ENCODE assay signal across 1 cellular context in the genomic region with DNA sequence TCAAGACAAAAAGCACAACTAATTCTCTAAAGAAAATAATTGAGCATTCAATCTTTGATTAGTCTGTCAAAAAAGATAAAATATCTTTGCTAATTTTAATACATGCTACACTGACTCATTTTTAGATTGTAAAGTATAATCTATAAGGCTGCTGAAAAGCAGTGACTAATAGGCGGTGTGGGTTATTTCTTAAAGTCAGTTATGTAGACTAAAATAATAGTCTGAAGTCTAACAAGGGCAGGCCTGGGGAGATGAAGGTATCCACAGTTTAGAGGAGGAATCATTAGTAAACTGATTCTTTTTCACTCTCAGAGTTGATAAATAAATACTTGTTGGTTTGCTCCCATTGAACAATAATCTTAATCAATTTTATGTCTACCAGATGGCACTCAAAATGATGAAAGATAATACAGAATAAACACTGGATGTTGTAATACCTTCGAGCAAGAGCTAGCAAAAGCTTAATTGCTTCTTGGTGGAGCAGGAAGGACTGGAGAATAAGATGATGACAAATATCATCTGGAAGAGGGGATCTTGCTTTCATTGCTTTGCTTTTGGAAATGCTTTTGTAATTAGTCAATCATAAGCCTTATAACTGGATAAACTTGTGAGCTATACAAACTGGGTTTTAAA.
TF ChIP-seq lines count a peak whose summit lies in the region.

No MANE protein-coding gene starts in this region.

TF ChIP-seq in HEK293, 187 proteins besides CTCF, POLR2A, EP300 and RAD21 (continued from another document and continues in another):
- TF ChIP-seq INSM2 (tag by site-specific recombination; IDR thresholded peaks at IDR 0.05) = peak; percentile 73
- no peak for TF ChIP-seq HOXC10 (CRISPR knock-in tag; IDR thresholded peaks at IDR 0.05)
- no peak for TF ChIP-seq ZFHX2 (tag by site-specific recombination; conservative IDR thresholded peaks at IDR 0.05)
- no peak for TF ChIP-seq HOXA7 (CRISPR knock-in tag; IDR thresholded peaks at IDR 0.05; ENCODE audit: borderline replicate concordance)
- no peak for TF ChIP-seq KLF1 (tag by site-specific recombination; IDR thresholded peaks at IDR 0.05)
- peak; percentile 55; the same call in 1 of the 2 replicates for TF ChIP-seq WT1 (tag by site-specific recombination; IDR thresholded peaks at IDR 0.05)
- TF ChIP-seq ZNF692 (tag by site-specific recombination; IDR thresholded peaks at IDR 0.05) = 0 out of 2 replicates have a peak, but pooled peaks have one; percentile 20
- TF ChIP-seq SALL2 (tag by site-specific recombination; IDR thresholded peaks at IDR 0.05; ENCODE audit: borderline replicate concordance) = no peak
- TF ChIP-seq ZNF184 (tag by site-specific recombination; IDR thresholded peaks at IDR 0.05) = no peak
- no peak for TF ChIP-seq TRIM28 (IDR thresholded peaks at IDR 0.05; ENCODE audit: borderline replicate concordance, low read length)
- no peak for TF ChIP-seq MYNN (tag by site-specific recombination; IDR thresholded peaks at IDR 0.05; ENCODE audit: borderline replicate concordance)
- TF ChIP-seq ZFP69B (tag by site-specific recombination; IDR thresholded peaks at IDR 0.05) = no peak
- TF ChIP-seq ZNF654 (tag by site-specific recombination; IDR thresholded peaks at IDR 0.05; ENCODE audit: low read depth) = no peak
- no peak; the same call in 1 of the 2 replicates for TF ChIP-seq ZNF76 (tag by site-specific recombination; IDR thresholded peaks at IDR 0.05; ENCODE audit: borderline replicate concordance, low read depth)
- TF ChIP-seq, protein P1, sequence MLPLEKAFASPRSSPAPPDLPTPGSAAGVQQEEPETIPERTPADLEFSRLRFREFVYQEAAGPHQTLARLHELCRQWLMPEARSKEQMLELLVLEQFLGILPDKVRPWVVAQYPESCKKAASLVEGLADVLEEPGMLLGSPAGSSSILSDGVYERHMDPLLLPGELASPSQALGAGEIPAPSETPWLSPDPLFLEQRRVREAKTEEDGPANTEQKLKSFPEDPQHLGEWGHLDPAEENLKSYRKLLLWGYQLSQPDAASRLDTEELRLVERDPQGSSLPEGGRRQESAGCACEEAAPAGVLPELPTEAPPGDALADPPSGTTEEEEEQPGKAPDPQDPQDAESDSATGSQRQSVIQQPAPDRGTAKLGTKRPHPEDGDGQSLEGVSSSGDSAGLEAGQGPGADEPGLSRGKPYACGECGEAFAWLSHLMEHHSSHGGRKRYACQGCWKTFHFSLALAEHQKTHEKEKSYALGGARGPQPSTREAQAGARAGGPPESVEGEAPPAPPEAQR (tag by site-specific recombination; IDR thresholded peaks at IDR 0.05) = no peak
- TF ChIP-seq, protein P2, sequence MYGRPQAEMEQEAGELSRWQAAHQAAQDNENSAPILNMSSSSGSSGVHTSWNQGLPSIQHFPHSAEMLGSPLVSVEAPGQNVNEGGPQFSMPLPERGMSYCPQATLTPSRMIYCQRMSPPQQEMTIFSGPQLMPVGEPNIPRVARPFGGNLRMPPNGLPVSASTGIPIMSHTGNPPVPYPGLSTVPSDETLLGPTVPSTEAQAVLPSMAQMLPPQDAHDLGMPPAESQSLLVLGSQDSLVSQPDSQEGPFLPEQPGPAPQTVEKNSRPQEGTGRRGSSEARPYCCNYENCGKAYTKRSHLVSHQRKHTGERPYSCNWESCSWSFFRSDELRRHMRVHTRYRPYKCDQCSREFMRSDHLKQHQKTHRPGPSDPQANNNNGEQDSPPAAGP (tag by site-specific recombination; IDR thresholded peaks at IDR 0.05) = no peak
- TF ChIP-seq ZNF416 (tag by site-specific recombination; IDR thresholded peaks at IDR 0.05) = no peak
- no peak for TF ChIP-seq ZNF791 (tag by site-specific recombination; IDR thresholded peaks at IDR 0.05)
- TF ChIP-seq ZNF585B (tag by site-specific recombination; IDR thresholded peaks at IDR 0.05) = no peak
- no peak for TF ChIP-seq ZNF560 (tag by site-specific recombination; IDR thresholded peaks at IDR 0.05; ENCODE audit: borderline replicate concordance)
- TF ChIP-seq ZNF426 (tag by site-specific recombination; IDR thresholded peaks at IDR 0.05) = no peak
- TF ChIP-seq ZNF132 (tag by site-specific recombination; IDR thresholded peaks at IDR 0.05; ENCODE audit: borderline replicate concordance) = no peak
- TF ChIP-seq MEIS1 (CRISPR knock-in tag; IDR thresholded peaks at IDR 0.05; ENCODE audit: borderline replicate concordance) = no peak
- no peak for TF ChIP-seq TCF7L2 (IDR thresholded peaks at IDR 0.05; ENCODE audit: borderline replicate concordance, low read depth, low read length)
- TF ChIP-seq ZSCAN16 (tag by site-specific recombination; IDR thresholded peaks at IDR 0.05) = no peak
- no peak for TF ChIP-seq ZNF514 (tag by site-specific recombination; IDR thresholded peaks at IDR 0.05)
- TF ChIP-seq ZNF146 (tag by site-specific recombination; IDR thresholded peaks at IDR 0.05) = 0 out of 2 replicates have a peak, but pooled peaks have one; percentile 4
- no peak for TF ChIP-seq ZNF391 (tag by site-specific recombination; IDR thresholded peaks at IDR 0.05; ENCODE audit: borderline replicate concordance, low read depth)
- TF ChIP-seq, protein P3, sequence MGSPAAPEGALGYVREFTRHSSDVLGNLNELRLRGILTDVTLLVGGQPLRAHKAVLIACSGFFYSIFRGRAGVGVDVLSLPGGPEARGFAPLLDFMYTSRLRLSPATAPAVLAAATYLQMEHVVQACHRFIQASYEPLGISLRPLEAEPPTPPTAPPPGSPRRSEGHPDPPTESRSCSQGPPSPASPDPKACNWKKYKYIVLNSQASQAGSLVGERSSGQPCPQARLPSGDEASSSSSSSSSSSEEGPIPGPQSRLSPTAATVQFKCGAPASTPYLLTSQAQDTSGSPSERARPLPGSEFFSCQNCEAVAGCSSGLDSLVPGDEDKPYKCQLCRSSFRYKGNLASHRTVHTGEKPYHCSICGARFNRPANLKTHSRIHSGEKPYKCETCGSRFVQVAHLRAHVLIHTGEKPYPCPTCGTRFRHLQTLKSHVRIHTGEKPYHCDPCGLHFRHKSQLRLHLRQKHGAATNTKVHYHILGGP (tag by site-specific recombination; IDR thresholded peaks at IDR 0.05) = no peak
- TF ChIP-seq ZNF776 (tag by site-specific recombination; IDR thresholded peaks at IDR 0.05; ENCODE audit: borderline replicate concordance) = no peak
- no peak for TF ChIP-seq ZNF223 (tag by site-specific recombination; IDR thresholded peaks at IDR 0.05)
- TF ChIP-seq PATZ1 (tag by site-specific recombination; IDR thresholded peaks at IDR 0.05) = no peak
- no peak for TF ChIP-seq REPIN1 (tag by site-specific recombination; IDR thresholded peaks at IDR 0.05; ENCODE audit: low read depth)
- TF ChIP-seq, protein P4, sequence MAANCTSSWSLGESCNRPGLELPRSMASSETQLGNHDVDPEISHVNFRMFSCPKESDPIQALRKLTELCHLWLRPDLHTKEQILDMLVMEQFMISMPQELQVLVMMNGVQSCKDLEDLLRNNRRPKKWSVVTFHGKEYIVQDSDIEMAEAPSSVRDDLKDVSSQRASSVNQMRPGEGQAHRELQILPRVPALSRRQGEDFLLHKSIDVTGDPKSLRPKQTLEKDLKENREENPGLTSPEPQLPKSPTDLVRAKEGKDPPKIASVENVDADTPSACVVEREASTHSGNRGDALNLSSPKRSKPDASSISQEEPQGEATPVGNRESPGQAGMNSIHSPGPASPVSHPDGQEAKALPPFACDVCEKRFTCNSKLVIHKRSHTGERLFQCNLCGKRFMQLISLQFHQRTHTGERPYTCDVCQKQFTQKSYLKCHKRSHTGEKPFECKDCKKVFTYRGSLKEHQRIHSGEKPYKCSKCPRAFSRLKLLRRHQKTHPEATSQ (tag by site-specific recombination; IDR thresholded peaks at IDR 0.05) = no peak
- no peak for TF ChIP-seq ZNF707 (tag by site-specific recombination; IDR thresholded peaks at IDR 0.05)
- TF ChIP-seq, protein P5, sequence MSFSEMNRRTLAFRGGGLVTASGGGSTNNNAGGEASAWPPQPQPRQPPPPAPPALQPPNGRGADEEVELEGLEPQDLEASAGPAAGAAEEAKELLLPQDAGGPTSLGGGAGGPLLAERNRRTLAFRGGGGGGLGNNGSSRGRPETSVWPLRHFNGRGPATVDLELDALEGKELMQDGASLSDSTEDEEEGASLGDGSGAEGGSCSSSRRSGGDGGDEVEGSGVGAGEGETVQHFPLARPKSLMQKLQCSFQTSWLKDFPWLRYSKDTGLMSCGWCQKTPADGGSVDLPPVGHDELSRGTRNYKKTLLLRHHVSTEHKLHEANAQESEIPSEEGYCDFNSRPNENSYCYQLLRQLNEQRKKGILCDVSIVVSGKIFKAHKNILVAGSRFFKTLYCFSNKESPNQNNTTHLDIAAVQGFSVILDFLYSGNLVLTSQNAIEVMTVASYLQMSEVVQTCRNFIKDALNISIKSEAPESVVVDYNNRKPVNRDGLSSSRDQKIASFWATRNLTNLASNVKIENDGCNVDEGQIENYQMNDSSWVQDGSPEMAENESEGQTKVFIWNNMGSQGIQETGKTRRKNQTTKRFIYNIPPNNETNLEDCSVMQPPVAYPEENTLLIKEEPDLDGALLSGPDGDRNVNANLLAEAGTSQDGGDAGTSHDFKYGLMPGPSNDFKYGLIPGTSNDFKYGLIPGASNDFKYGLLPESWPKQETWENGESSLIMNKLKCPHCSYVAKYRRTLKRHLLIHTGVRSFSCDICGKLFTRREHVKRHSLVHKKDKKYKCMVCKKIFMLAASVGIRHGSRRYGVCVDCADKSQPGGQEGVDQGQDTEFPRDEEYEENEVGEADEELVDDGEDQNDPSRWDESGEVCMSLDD (tag by site-specific recombination; IDR thresholded peaks at IDR 0.05) = no peak
- TF ChIP-seq, protein P6, sequence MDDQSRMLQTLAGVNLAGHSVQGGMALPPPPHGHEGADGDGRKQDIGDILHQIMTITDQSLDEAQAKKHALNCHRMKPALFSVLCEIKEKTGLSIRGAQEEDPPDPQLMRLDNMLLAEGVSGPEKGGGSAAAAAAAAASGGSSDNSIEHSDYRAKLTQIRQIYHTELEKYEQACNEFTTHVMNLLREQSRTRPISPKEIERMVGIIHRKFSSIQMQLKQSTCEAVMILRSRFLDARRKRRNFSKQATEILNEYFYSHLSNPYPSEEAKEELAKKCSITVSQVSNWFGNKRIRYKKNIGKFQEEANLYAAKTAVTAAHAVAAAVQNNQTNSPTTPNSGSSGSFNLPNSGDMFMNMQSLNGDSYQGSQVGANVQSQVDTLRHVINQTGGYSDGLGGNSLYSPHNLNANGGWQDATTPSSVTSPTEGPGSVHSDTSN (CRISPR knock-in tag; IDR thresholded peaks at IDR 0.05) = no peak
- TF ChIP-seq ZNF596 (tag by site-specific recombination; IDR thresholded peaks at IDR 0.05) = no peak
- TF ChIP-seq ZNF114 (tag by site-specific recombination; IDR thresholded peaks at IDR 0.05) = no peak
- TF ChIP-seq GLI4 (tag by site-specific recombination; IDR thresholded peaks at IDR 0.05) = no peak
- no peak for TF ChIP-seq BCL11B (tag by site-specific recombination; IDR thresholded peaks at IDR 0.05; ENCODE audit: low read depth)
- no peak for TF ChIP-seq ZNF571 (tag by site-specific recombination; IDR thresholded peaks at IDR 0.05)
- no peak for TF ChIP-seq ZNF302 (tag by site-specific recombination; IDR thresholded peaks at IDR 0.05; ENCODE audit: low read depth)
- TF ChIP-seq ZNF311 (tag by site-specific recombination; IDR thresholded peaks at IDR 0.05; ENCODE audit: borderline replicate concordance) = no peak
- TF ChIP-seq SP7 (tag by site-specific recombination; IDR thresholded peaks at IDR 0.05) = peak; percentile 45; the same call in 1 of the 2 replicates
- no peak for TF ChIP-seq ZNF558 (tag by site-specific recombination; IDR thresholded peaks at IDR 0.05)
- TF ChIP-seq ZBTB1 (tag by site-specific recombination; IDR thresholded peaks at IDR 0.05) = no peak
- no peak for TF ChIP-seq ZNF561 (tag by site-specific recombination; IDR thresholded peaks at IDR 0.05; ENCODE audit: borderline replicate concordance)
- no peak for TF ChIP-seq RBAK (tag by site-specific recombination; IDR thresholded peaks at IDR 0.05)
